In genomic region chr19:32324631-32325215, GRCh38 we compare ENCODE assay signal across 14 cellular contexts. TPM values are rescaled to one million over a fixed set of nuclear protein-coding genes. Genes with fewer than 3 reads are reported as not detected.
A peak's percentile ranks its signal among the peaks of the same experiment; 100 is the strongest.
DNase-seq lines count a peak whose midpoint lies in the region; ATAC-seq and TF ChIP-seq lines count a peak whose summit lies in the region.
"Had no signal": no experiment of that assay in that cellular context is flagged by ENCODE, and none has a peak within 500 bp of the region (broad histone marks: within the 10 kb centered on the region; RNA-seq: fewer than 3 reads in every experiment).

No MANE protein-coding gene starts in this region.

- H3K4me2 ChIP-seq in Karpas-422 (ENCODE audit: low read depth, low read length, poor library complexity, severe bottlenecking), result no peak overlapping the region

- H3K4me3 ChIP-seq in Karpas-422 (ENCODE audit: low read length) (no peak overlapping the region), fibroblast of villous mesenchyme (ENCODE audit: low read depth, low read length) (no peak overlapping the region), suprapubic skin (no peak overlapping the region)

- H3K27me3 ChIP-seq in Karpas-422 (ENCODE audit: low read length) (no peaks in the 10 kb centered on the region), suprapubic skin (peaks cover 17% of the 10 kb centered on the region)

- no peak for TF ChIP-seq POLR2A in suprapubic skin (IDR thresholded peaks at IDR 0.05)

- H3K4me1 ChIP-seq in Karpas-422 (ENCODE audit: low read length), result no peaks in the 10 kb centered on the region
- no peaks in the 10 kb centered on the region for H3K4me1 ChIP-seq in suprapubic skin

- TF ChIP-seq CTCF in AG09319 (IDR thresholded peaks at IDR 0.05; ENCODE audit: low read depth, low read length), result peak; percentile 2
- TF ChIP-seq CTCF in fibroblast of villous mesenchyme (IDR thresholded peaks at IDR 0.05; ENCODE audit: insufficient read depth, low read depth, low read length), result peak; percentile 14
- TF ChIP-seq CTCF in suprapubic skin (IDR thresholded peaks at IDR 0.05), result no peak

- H3K9me3 ChIP-seq in Karpas-422 (ENCODE audit: low read length), result no peaks in the 10 kb centered on the region
- H3K9me3 ChIP-seq in suprapubic skin, result no peaks in the 10 kb centered on the region

- H2AFZ ChIP-seq in Karpas-422 (ENCODE audit: low read length), result no peak overlapping the region

- no peaks in the 10 kb centered on the region for H4K20me1 ChIP-seq in Karpas-422 (ENCODE audit: insufficient read depth, low read depth, low read length)

- WGBS in suprapubic skin, result 68% methylated on average over 8 of the region's 8 CpGs

- H3K9ac ChIP-seq in Karpas-422 (ENCODE audit: low read length), result no peak overlapping the region

- no peaks in the 10 kb centered on the region for H3K79me2 ChIP-seq in Karpas-422 (ENCODE audit: low read length)

- no peaks in the 10 kb centered on the region for H3K9me2 ChIP-seq in Karpas-422 (replicated peaks; ENCODE audit: insufficient read depth, low read length)

- H3K27ac ChIP-seq in Karpas-422 (ENCODE audit: low read length) (no peak overlapping the region), suprapubic skin (no peak overlapping the region)

- DNase-seq in AG09319 (ENCODE audit: extremely low read depth, low read depth) (no peak), Karpas-422 (peak; percentile 48), fibroblast of villous mesenchyme (ENCODE audit: low read depth) (no peak), suprapubic skin (ENCODE audit: low spot score in 2 of 2) (no peak), amniotic stem cell (lab: John Stamatoyannopoulos, UW) (no peak)
- DNase-seq: activated CD4-positive, CD25-positive, alpha-beta regulatory T cell treated with anti-CD3 and anti-CD28 coated beads, Interleukin-2, amount 50 U/mL, for 72 hours; activated T-cell treated with anti-CD3 and anti-CD28 coated beads for 4 hours; left cardiac atrium; naive thymus-derived CD8-positive, alpha-beta T cell; NCI-H748 treated with DMSO at 0.1 percent for 48 hours had no signal

- H3K36me3 ChIP-seq in Karpas-422 (ENCODE audit: insufficient read depth, low read length), result no peaks in the 10 kb centered on the region
- no peaks in the 10 kb centered on the region for H3K36me3 ChIP-seq in suprapubic skin

- ATAC-seq in SK-N-SH treated with all-trans-retinoic acid at 6 μM for 48 hours (peak; percentile 71), GM21786 (IDR thresholded peaks at IDR 0.05; ENCODE audit: unreplicated experiment) (no peak), GM21447 (IDR thresholded peaks at IDR 0.05; ENCODE audit: unreplicated experiment) (no peak)
- ATAC-seq: left cardiac atrium; naive thymus-derived CD8-positive, alpha-beta T cell; sciatic nerve had no signal

- no peak for TF ChIP-seq EP300 in suprapubic skin (IDR thresholded peaks at IDR 0.05)

TF ChIP-seq in SK-N-SH treated with all-trans-retinoic acid at 6 μM for 48 hours, 23 proteins besides CTCF, POLR2A, EP300 and RAD21:
- no peak for TF ChIP-seq CSRNP3 (CRISPR knock-in tag; IDR thresholded peaks at IDR 0.05)
- TF ChIP-seq ZFP30 (CRISPR knock-in tag; IDR thresholded peaks at IDR 0.05), result no peak
- TF ChIP-seq ISL1 (CRISPR knock-in tag; IDR thresholded peaks at IDR 0.05), result peak; percentile 52; the same call in 1 of the 2 replicates
TF ChIP-seq in SK-N-SH treated with all-trans-retinoic acid at 6 μM for 48 hours: peak in this region for 1.

RNA-seq across cellular contexts. Expression of gene ZNF507, which starts 20.7 kb away (rescaled TPM):
- total RNA-seq in Karpas-422 (2014; rRNA removed; shearing (Covaris generic); ENCODE audit: low replicate concordance), result 11.1 and 14.6 TPM in 2 replicates
- 10.6 and 13.0 TPM in 2 replicates for total RNA-seq in fibroblast of villous mesenchyme
- 10 to 100 TPM; 11.2 to 34.0 (median 18.1) TPM for total RNA-seq in suprapubic skin

Comparison
In these comparisons a context has a peak if more than half of its experiments do, and no peak if none do; other contexts are left out.
1. CTCF ChIP-seq: peak in AG09319 (single experiment) and fibroblast of villous mesenchyme (single experiment); none in suprapubic skin (0 of 2).